In the genomic region with DNA sequence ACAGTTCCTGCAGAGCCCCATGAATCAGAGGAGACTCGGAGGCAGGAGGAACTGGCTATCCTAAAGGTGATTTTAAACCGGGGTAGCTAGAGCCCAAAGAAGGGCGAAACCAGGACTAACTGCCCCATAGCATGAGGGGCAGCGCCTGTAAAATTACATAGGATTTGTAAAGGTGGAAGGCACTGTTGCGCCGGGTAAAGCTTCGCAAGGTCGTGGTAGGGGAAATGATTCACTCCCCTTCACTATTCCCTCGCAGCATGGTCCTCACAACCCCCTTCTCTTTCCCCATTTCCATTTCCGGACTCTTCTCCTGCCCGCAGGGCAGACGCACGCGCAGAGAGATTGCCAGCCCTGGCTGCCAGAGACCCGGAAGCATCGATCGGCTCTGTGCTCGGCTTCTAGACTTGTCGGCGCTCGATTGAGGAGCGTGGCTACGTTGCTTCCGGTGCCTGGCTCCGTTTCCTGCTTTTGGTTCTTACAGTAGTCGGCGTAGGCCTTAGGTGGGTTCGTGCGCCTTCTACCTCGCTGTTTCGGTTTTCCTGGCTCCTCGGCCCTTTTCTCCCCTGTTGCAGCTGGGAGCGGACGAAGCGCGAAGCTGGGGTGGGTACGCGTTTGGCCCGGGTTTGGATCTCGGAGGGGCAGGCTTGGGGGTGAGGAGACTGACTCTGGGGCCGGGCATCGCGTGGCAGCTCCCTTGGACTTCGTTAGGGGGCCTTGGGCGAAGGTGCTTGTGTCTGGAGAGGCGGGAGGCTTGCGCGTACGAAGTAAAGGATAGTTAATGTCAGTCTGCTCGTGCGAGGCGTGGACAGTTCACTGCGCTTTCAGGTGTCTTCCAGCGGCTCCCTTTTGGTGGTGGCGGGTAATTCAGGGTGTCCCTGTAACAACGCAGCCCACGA, we compare ENCODE assay signal across 8 cellular contexts. TPM values are rescaled to one million over a fixed set of nuclear protein-coding genes. Genes with fewer than 3 reads are reported as not detected.
DNase-seq lines count a peak whose midpoint lies in the region; ATAC-seq and TF ChIP-seq lines count a peak whose summit lies in the region.

A gene (plus strand): TSS at position 462 of the 896 bp plus-strand sequence. CDS start 1,677 bp downstream, outside the sequence.

- H3K4me3 ChIP-seq in KMS-11 (IDR thresholded peaks at IDR 0.05; ENCODE audit: insufficient read depth, low read depth, low read length) = no peak within 1 kb of the TSS
- H3K4me3 ChIP-seq in Peyer's patch = peak within 1 kb of the TSS; percentile 67 to 94 (median 86)
- peak within 1 kb of the TSS; percentile 78 to 91 (median 84) for H3K4me3 ChIP-seq in esophagus squamous epithelium

- intact Hi-C loops in esophagus squamous epithelium (cut with DNase I) = no loop called here

- no peaks in the 10 kb centered on the region for H3K9me3 ChIP-seq in Peyer's patch
- no peaks in the 10 kb centered on the region for H3K9me3 ChIP-seq in esophagus squamous epithelium

- H4K20me1 ChIP-seq in KMS-11 (ENCODE audit: insufficient read depth) = no peaks in the 10 kb centered on the region

- H3K27me3 Mint-ChIP-seq in activated T-cell treated with anti-CD3 and anti-CD28 coated beads, Interleukin-2, amount 50 U/mL, for 72 hours (ENCODE audit: low read depth) = peaks cover 9% of the 10 kb centered on the region

- H3K4me1 ChIP-seq in KMS-11 (ENCODE audit: low read depth, poor library complexity, severe bottlenecking) = peaks cover 23% of the 10 kb centered on the region
- peaks cover 0 to 14% (median 0%) of the 10 kb centered on the region in 4 donors for H3K4me1 ChIP-seq in Peyer's patch
- H3K4me1 ChIP-seq in esophagus squamous epithelium = peaks cover 0 to 28% (median 8%) of the 10 kb centered on the region in 3 donors

- 8 to 10% methylated on average over 40 to 42 of the region's 57 CpGs for WGBS in esophagus squamous epithelium, 2 donors

- peak within 1 kb of the TSS; percentile 78 for H3K4me2 ChIP-seq in KMS-11

- H3K36me3 Mint-ChIP-seq in activated T-cell treated with anti-CD3 and anti-CD28 coated beads, Interleukin-2, amount 50 U/mL, for 72 hours (ENCODE audit: insufficient read depth in 2 of 2) = peaks cover 17 to 27% of the 10 kb centered on the region in 2 donors

- TF ChIP-seq POLR2A in Peyer's patch (IDR thresholded peaks at IDR 0.05) (peak; percentile 52 to 78), esophagus squamous epithelium (IDR thresholded peaks at IDR 0.05) (peak in 3 of 4 donors; percentile 23 to 73 (median 28))

- H3K36me3 ChIP-seq in KMS-11 (ENCODE audit: insufficient read depth) (no peaks in the 10 kb centered on the region), Peyer's patch (peaks cover 0 to 21% (median 0%) of the 10 kb centered on the region in 3 donors), esophagus squamous epithelium (peaks cover 0 to 31% (median 6%) of the 10 kb centered on the region in 3 donors)

- peak within 1 kb of the TSS; percentile 92 to 99 for H3K4me3 Mint-ChIP-seq in activated T-cell treated with anti-CD3 and anti-CD28 coated beads, Interleukin-2, amount 50 U/mL, for 72 hours

- H3K9ac ChIP-seq in KMS-11 = peak within 1 kb of the TSS; percentile 91

- no peak for TF ChIP-seq CTCF in KMS-11 (conservative IDR thresholded peaks at IDR 0.05; ENCODE audit: low read depth, low read length)
- TF ChIP-seq CTCF in Peyer's patch (IDR thresholded peaks at IDR 0.05) = peak in 1 of 6 experiments; percentile 5
- peak in 1 of 6 experiments; percentile 39 for TF ChIP-seq CTCF in esophagus squamous epithelium (IDR thresholded peaks at IDR 0.05)

- H3K27me3 ChIP-seq in KMS-11 (ENCODE audit: insufficient read depth, low read depth) (no peaks in the 10 kb centered on the region), Peyer's patch (no peaks in the 10 kb centered on the region), esophagus squamous epithelium (peaks cover 0 to 41% (median 0%) of the 10 kb centered on the region in 4 donors)

- H3K4me1 Mint-ChIP-seq in activated T-cell treated with anti-CD3 and anti-CD28 coated beads, Interleukin-2, amount 50 U/mL, for 72 hours (ENCODE audit: low read depth) = peaks cover 51% of the 10 kb centered on the region

- peak within 1 kb of the TSS; percentile 94 for H3K27ac Mint-ChIP-seq in activated T-cell treated with anti-CD3 and anti-CD28 coated beads, Interleukin-2, amount 50 U/mL, for 72 hours

- peak; percentile 97 for ATAC-seq in GM21737 (IDR thresholded peaks at IDR 0.05; ENCODE audit: unreplicated experiment)
- ATAC-seq in activated T-cell treated with anti-CD3 and anti-CD28 coated beads, Interleukin-2, amount 50 U/mL, for 72 hours (replicated peaks in 1 of 2) = peak; percentile 90 to 93

- peaks cover 20% of the 10 kb centered on the region; the same call in 1 of the 2 replicates for H3K79me2 ChIP-seq in KMS-11 (ENCODE audit: insufficient read depth, low read depth)

- H2AFZ ChIP-seq in KMS-11 (ENCODE audit: low read depth) = peak within 1 kb of the TSS; percentile 95

- DNase-seq in DMS53 treated with DMSO at 0.1 percent for 48 hours (lab: John Stamatoyannopoulos, UW; ENCODE audit: unreplicated experiment) = peak; percentile 89
- peak; percentile 90 to 97 (median 91) for DNase-seq in Peyer's patch
- DNase-seq in activated T-cell treated with anti-CD3 and anti-CD28 coated beads, Interleukin-2, amount 50 U/mL, for 72 hours = peak; percentile 90 to 91
- DNase-seq in esophagus squamous epithelium (lab: John Stamatoyannopoulos, UW) = peak; percentile 76
- peak; percentile 97 for DNase-seq in myocyte (ENCODE audit: low read depth)
- peak; percentile 78 to 88 for DNase-seq in stimulated activated CD8-positive, alpha-beta memory T cell treated with anti-CD3 and anti-CD28 coated beads, Interleukin-7, amount 100 ng/mL, for 48 hours (ENCODE audit: extremely low read depth in 1 of 2, low read depth in 1 of 2)

- H3K9me3 Mint-ChIP-seq in activated T-cell treated with anti-CD3 and anti-CD28 coated beads, Interleukin-2, amount 50 U/mL, for 72 hours = peaks cover 0 to 5% of the 10 kb centered on the region in 2 donors

- H3K27ac ChIP-seq in KMS-11 = peak within 1 kb of the TSS; percentile 69
- peak within 1 kb of the TSS; percentile 76 to 87 (median 78) for H3K27ac ChIP-seq in Peyer's patch
- H3K27ac ChIP-seq in esophagus squamous epithelium = peak within 1 kb of the TSS; percentile 87 to 91 (median 88)

RNA-seq across cellular contexts. Expression of the gene that starts here (rescaled TPM):
- total RNA-seq in Peyer's patch = 10 to 100 TPM in 3 of 4 donors, 1 to 10 TPM in 1; 9.9 to 24.7 (median 12.8) TPM
- 10 to 100 TPM; 71.6 to 78.3 TPM for total RNA-seq in activated T-cell treated with anti-CD3 and anti-CD28 coated beads, Interleukin-2, amount 50 U/mL, for 72 hours
- total RNA-seq in esophagus squamous epithelium = 10 to 100 TPM; 18.0 to 42.0 (median 26.4) TPM
- 50.7 and 67.3 TPM in 2 replicates for total RNA-seq in myocyte
- polyA plus RNA-seq in myocyte (2012) = 58.5 TPM
